Comparison of ENCODE assay signal across 20 cellular contexts in genomic region chr1:33153650-33154049, GRCh38. TPM values are rescaled to one million over a fixed set of nuclear protein-coding genes. Genes with fewer than 3 reads are reported as not detected.
DNase-seq lines count a peak whose midpoint lies in the region; TF ChIP-seq lines count a peak whose summit lies in the region.
"Had no signal": no experiment of that assay in that cellular context is flagged by ENCODE, and none has a peak within 500 bp of the region (broad histone marks: within the 10 kb centered on the region; RNA-seq: fewer than 3 reads in every experiment).

No MANE protein-coding gene starts in this region.

- no TSS peak for BruUV-seq in A673 (replicated peaks; lab: Mats Ljungman, UMichigan)

- peak overlapping the region; percentile 42 to 82 (median 67) for H3K27ac Mint-ChIP-seq in nephron
- H3K27ac Mint-ChIP-seq in CD8-positive, alpha-beta memory T cell: peak overlapping the region in 3 of 8 donors; percentile 15 to 80 (median 45)
- H3K27ac Mint-ChIP-seq: activated naive CD8-positive, alpha-beta T cell treated with anti-CD3 and anti-CD28 coated beads for 36 hours; stimulated activated naive B cell treated with anti-CD40 and anti-IgM and Interleukin-4, amounts not matched to agents 10 μg/mL and 1 μg/mL and 100 μg/mL, for 72 hours had no signal

- POLR2A ChIA-PET in A673 (lab: Charles Lee; ENCODE audit: low non-redundant PET): no interaction called here
- POLR2A ChIA-PET in CD8-positive, alpha-beta memory T cell (lab: Charles Lee): no interaction called here

- CTCF ChIA-PET in A673 (lab: Charles Lee): interaction anchor here (1.1 kb wide), 1 partner anchor 145 kb away, joined by 3 read pairs; no protein-coding TSS in a partner anchor
- CTCF ChIA-PET in CD8-positive, alpha-beta memory T cell (lab: Charles Lee): no interaction called here

- H3K9me3 Mint-ChIP-seq in nephron: no peaks in the 10 kb centered on the region
- no peaks in the 10 kb centered on the region for H3K9me3 Mint-ChIP-seq in CD8-positive, alpha-beta memory T cell
- H3K9me3 Mint-ChIP-seq: activated naive CD8-positive, alpha-beta T cell treated with anti-CD3 and anti-CD28 coated beads for 36 hours; central memory CD8-positive, alpha-beta T cell; stimulated activated naive B cell treated with anti-CD40 and anti-IgM and Interleukin-4, amounts not matched to agents 10 μg/mL and 1 μg/mL and 100 μg/mL, for 72 hours had no signal

- intact Hi-C loops in A673 (cut with micrococcal nuclease; ENCODE audit: unreplicated experiment): no loop called here

- no peak for TF ChIP-seq CTCF in A673 (conservative IDR thresholded peaks at IDR 0.05; ENCODE audit: low read depth, low read length)
- TF ChIP-seq CTCF in nephron (IDR thresholded peaks at IDR 0.05; ENCODE audit: unreplicated experiment in 3 of 3): no peak

- no peak for DNase-seq in A673 (ENCODE audit: low spot score)
- DNase-seq in caudate nucleus (lab: John Stamatoyannopoulos, UW): no peak
- no peak for DNase-seq in activated effector memory CD4-positive, alpha-beta T cell treated with anti-CD3 and anti-CD28 coated beads, Interleukin-2, amount 50 U/mL, for 16 hours
- DNase-seq in NCI-H510A (lab: John Stamatoyannopoulos, UW): no peak
- DNase-seq in KG1 (lab: John Stamatoyannopoulos, UW): no peak
- DNase-seq in CD8-positive, alpha-beta memory T cell: no peak
- DNase-seq: activated CD4-positive, alpha-beta T cell treated with anti-CD3 and anti-CD28 coated beads for 48 hours; activated naive CD8-positive, alpha-beta T cell treated with anti-CD3 and anti-CD28 coated beads for 36 hours; foreskin melanocyte; Kasumi-1; NCI-H1417 treated with DMSO at 0.1 percent for 48 hours; NCI-H226; NK-92 treated with Interleukin-12 subunit alpha and Interleukin-12 subunit beta, amount 100 ng/mL, for 24 hours; SHP77; stimulated activated naive B cell treated with anti-CD40 and anti-IgM and Interleukin-4, amounts not matched to agents 10 μg/mL and 1 μg/mL and 100 μg/mL, for 72 hours had no signal

- H3K27me3 ChIP-seq in A673 (replicated peaks; ENCODE audit: insufficient read depth, low read depth, low read length, poor library complexity) (no peaks in the 10 kb centered on the region), HUES48 (ENCODE audit: control insufficient read depth, insufficient read depth, low read length) (no peaks in the 10 kb centered on the region)
- H3K27me3 ChIP-seq in CD8-positive, alpha-beta memory T cell (ENCODE audit: insufficient read depth, low read length, poor library complexity, severe bottlenecking): no peaks in the 10 kb centered on the region
- H3K27me3 ChIP-seq: uterus had no signal

- H3K27ac ChIP-seq in A673 (ENCODE audit: low read depth, low read length, poor library complexity, severe bottlenecking) (peak overlapping the region; percentile 47), HUES48 (ENCODE audit: low read depth, low read length) (peak overlapping the region; percentile 89), caudate nucleus (ENCODE audit: low read depth, low read length) (peak overlapping the region; percentile 92)
- H3K27ac ChIP-seq in CD8-positive, alpha-beta memory T cell (ENCODE audit: low read depth, low read length): no peak overlapping the region

- H3K4me3 ChIP-seq in A673 (ENCODE audit: low read depth, low read length, poor library complexity, severe bottlenecking) (no peak overlapping the region), HUES48 (ENCODE audit: low read depth, low read length) (no peak overlapping the region)
- no peak overlapping the region for H3K4me3 ChIP-seq in CD8-positive, alpha-beta memory T cell (ENCODE audit: low read length)
- H3K4me3 ChIP-seq: smooth muscle cell, uterus had no signal

- no peak overlapping the region for H3K4me3 Mint-ChIP-seq in nephron
- no peak overlapping the region for H3K4me3 Mint-ChIP-seq in CD8-positive, alpha-beta memory T cell
- H3K4me3 Mint-ChIP-seq: activated naive CD8-positive, alpha-beta T cell treated with anti-CD3 and anti-CD28 coated beads for 36 hours; central memory CD8-positive, alpha-beta T cell; stimulated activated naive B cell treated with anti-CD40 and anti-IgM and Interleukin-4, amounts not matched to agents 10 μg/mL and 1 μg/mL and 100 μg/mL, for 72 hours had no signal

- H3K4me1 ChIP-seq in A673 (ENCODE audit: insufficient read depth, low read length, poor library complexity, severe bottlenecking) (peaks cover 17% of the 10 kb centered on the region), HUES48 (ENCODE audit: control insufficient read depth, insufficient read depth, low read length) (peaks cover 28% of the 10 kb centered on the region)
- no peaks in the 10 kb centered on the region for H3K4me1 ChIP-seq in CD8-positive, alpha-beta memory T cell (ENCODE audit: insufficient read depth, low read length)
- H3K4me1 ChIP-seq: uterus had no signal

- H3K27me3 Mint-ChIP-seq in nephron (ENCODE audit: low read depth): no peaks in the 10 kb centered on the region
- H3K27me3 Mint-ChIP-seq in CD8-positive, alpha-beta memory T cell: no peaks in the 10 kb centered on the region
- H3K27me3 Mint-ChIP-seq: activated naive CD8-positive, alpha-beta T cell treated with anti-CD3 and anti-CD28 coated beads for 36 hours; central memory CD8-positive, alpha-beta T cell; stimulated activated naive B cell treated with anti-CD40 and anti-IgM and Interleukin-4, amounts not matched to agents 10 μg/mL and 1 μg/mL and 100 μg/mL, for 72 hours had no signal

- H3K9me3 ChIP-seq in A673 (ENCODE audit: low read depth, low read length, poor library complexity, severe bottlenecking): no peaks in the 10 kb centered on the region
- H3K9me3 ChIP-seq in HUES48 (ENCODE audit: control insufficient read depth, insufficient read depth, low read length): no peaks in the 10 kb centered on the region
- H3K9me3 ChIP-seq in CD8-positive, alpha-beta memory T cell (ENCODE audit: low read length): no peaks in the 10 kb centered on the region
- H3K9me3 ChIP-seq: uterus had no signal

- peaks cover 53% of the 10 kb centered on the region for H3K4me1 Mint-ChIP-seq in nephron
- H3K4me1 Mint-ChIP-seq in CD8-positive, alpha-beta memory T cell: no peaks in the 10 kb centered on the region
- H3K4me1 Mint-ChIP-seq: activated naive CD8-positive, alpha-beta T cell treated with anti-CD3 and anti-CD28 coated beads for 36 hours had no signal

- H3K36me3 Mint-ChIP-seq in nephron (ENCODE audit: low read depth): peaks cover 37% of the 10 kb centered on the region
- H3K36me3 Mint-ChIP-seq in CD8-positive, alpha-beta memory T cell: peaks cover 4 to 65% (median 11%) of the 10 kb centered on the region in 3 donors
- H3K36me3 Mint-ChIP-seq: activated naive CD8-positive, alpha-beta T cell treated with anti-CD3 and anti-CD28 coated beads for 36 hours had no signal

- H3K36me3 ChIP-seq in A673 (ENCODE audit: insufficient read depth, low read length, poor library complexity, severe bottlenecking) (no peaks in the 10 kb centered on the region), HUES48 (ENCODE audit: control insufficient read depth, insufficient read depth, low read length) (peaks cover 6% of the 10 kb centered on the region; the same call in 1 of the 2 replicates)
- H3K36me3 ChIP-seq in CD8-positive, alpha-beta memory T cell (ENCODE audit: insufficient read depth, low read length): no peaks in the 10 kb centered on the region
- H3K36me3 ChIP-seq: uterus had no signal

- H3K9ac ChIP-seq in HUES48 (ENCODE audit: low read depth, low read length): no peak overlapping the region

RNA-seq across cellular contexts. Expression of gene TRIM62, which starts 28.2 kb away (rescaled TPM):
- 2.8 and 3.5 TPM in 2 replicates for total RNA-seq in A673 (2021)
- 1 to 10 TPM; 5.0 to 5.5 TPM for total RNA-seq in CD8-positive, alpha-beta memory T cell
- polyA plus RNA-seq in CD8-positive, alpha-beta memory T cell: 7.0 TPM
